In the genomic region with DNA sequence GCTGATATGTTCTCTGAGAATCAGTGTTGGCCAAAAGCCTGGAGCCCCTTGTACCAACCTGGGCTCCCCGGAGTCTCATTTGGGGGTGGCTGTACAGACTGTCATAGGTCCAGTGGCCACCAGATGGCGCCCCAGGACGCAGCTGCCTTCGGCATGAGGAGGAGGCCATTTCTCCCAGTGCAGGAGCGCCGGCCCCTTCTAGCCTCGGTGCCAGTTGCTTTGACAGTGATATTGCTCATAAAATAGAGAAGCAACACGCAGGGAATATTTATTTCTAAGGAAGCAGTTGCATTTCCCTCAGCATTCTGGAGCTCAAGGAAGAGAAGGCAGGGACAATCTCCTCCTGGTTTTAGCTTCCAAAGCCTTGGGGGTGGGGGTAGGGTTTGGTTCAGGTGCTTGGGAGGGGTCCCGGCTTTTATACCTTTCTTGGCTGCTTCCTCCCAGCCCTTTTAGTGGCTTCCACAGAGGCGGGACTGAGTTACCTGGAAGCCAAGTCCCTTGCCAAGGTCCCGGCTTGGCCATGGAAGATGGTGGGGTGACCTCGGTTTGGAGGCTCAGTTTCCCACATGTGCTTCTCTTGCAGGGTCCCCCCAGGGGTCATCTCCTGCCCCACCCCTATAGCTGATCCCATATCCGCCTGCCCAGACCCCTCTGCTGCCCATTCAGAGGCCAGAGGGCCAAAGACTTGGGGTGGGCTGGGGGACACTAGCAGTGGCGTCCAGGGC, we compare ENCODE assay signal across 8 cellular contexts.
DNase-seq lines count a peak whose midpoint lies in the region; ATAC-seq and TF ChIP-seq lines count a peak whose summit lies in the region.

No MANE protein-coding gene starts in this region.

- H3K4me1 ChIP-seq in DOHH2 (ENCODE audit: control insufficient read depth, low read length) (no peaks in the 10 kb centered on the region), heart right ventricle (peaks cover 0 to 15% (median 8%) of the 10 kb centered on the region in 9 donors)

- H3K27ac ChIP-seq in DOHH2 (ENCODE audit: low read depth, low read length) (no peak overlapping the region), heart right ventricle (no peak overlapping the region)

- H3K27me3 ChIP-seq in DOHH2 (ENCODE audit: control insufficient read depth, low read length), result no peaks in the 10 kb centered on the region
- H3K27me3 ChIP-seq in heart right ventricle, result peaks cover 0 to 4% (median 0%) of the 10 kb centered on the region in 7 donors

- intact Hi-C loops in heart right ventricle (cut with DNase I), result loop anchor here (1.0 to 10.0 kb wide), 21 partner anchors 105 to 748 kb away; a partner anchor contains a TSS

- no peaks in the 10 kb centered on the region; the same call in 1 of the 2 replicates for H3K9me3 Mint-ChIP-seq in HFFc6
- no peaks in the 10 kb centered on the region for H3K9me3 Mint-ChIP-seq in activated naive CD8-positive, alpha-beta T cell treated with anti-CD3 and anti-CD28 coated beads, Interleukin-2, amount 50 U/mL, for 24 hours

- ATAC-seq in activated naive CD8-positive, alpha-beta T cell treated with anti-CD3 and anti-CD28 coated beads, Interleukin-2, amount 50 U/mL, for 24 hours, result peak; percentile 84
- ATAC-seq in heart right ventricle (peak; percentile 90 to 95 (median 94)), HG03108 (IDR thresholded peaks at IDR 0.05; ENCODE audit: unreplicated experiment) (no peak)

- no peaks in the 10 kb centered on the region for H4K20me1 ChIP-seq in DOHH2 (ENCODE audit: control insufficient read depth, insufficient read depth, low read depth, low read length)

- no peaks in the 10 kb centered on the region for H3F3A ChIP-seq in DOHH2 (ENCODE audit: control insufficient read depth, insufficient read depth)

- H3K9me2 ChIP-seq in DOHH2 (replicated peaks; ENCODE audit: control insufficient read depth, low read length), result no peaks in the 10 kb centered on the region

- 28 to 35% methylated on average over 14 of the region's 14 CpGs for WGBS in heart right ventricle, 2 donors

- TF ChIP-seq CTCF in DOHH2 (IDR thresholded peaks at IDR 0.05; ENCODE audit: low read depth, low read length, poor library complexity, severe bottlenecking) (peak; percentile 94), HFFc6 (IDR thresholded peaks at IDR 0.05) (peak; percentile 98), heart right ventricle (IDR thresholded peaks at IDR 0.05) (peak; percentile 95 to 99 (median 98))

- H3K36me3 ChIP-seq in DOHH2 (ENCODE audit: control insufficient read depth, low read length) (no peaks in the 10 kb centered on the region), heart right ventricle (no peaks in the 10 kb centered on the region)

- no peak overlapping the region for H3K4me2 ChIP-seq in DOHH2 (ENCODE audit: low read length)

- H3K9me3 ChIP-seq in DOHH2 (ENCODE audit: control insufficient read depth, insufficient read depth, low read length) (no peaks in the 10 kb centered on the region), heart right ventricle (no peaks in the 10 kb centered on the region)

- H3K27me3 Mint-ChIP-seq in HFFc6 (ENCODE audit: insufficient read depth), result peaks cover 11% of the 10 kb centered on the region
- H3K27me3 Mint-ChIP-seq in activated naive CD8-positive, alpha-beta T cell treated with anti-CD3 and anti-CD28 coated beads, Interleukin-2, amount 50 U/mL, for 24 hours, result no peaks in the 10 kb centered on the region

- H3K27ac Mint-ChIP-seq in HFFc6, result no peak overlapping the region
- H3K27ac Mint-ChIP-seq in activated naive CD8-positive, alpha-beta T cell treated with anti-CD3 and anti-CD28 coated beads, Interleukin-2, amount 50 U/mL, for 24 hours, result no peak overlapping the region

- DNase-seq in HFFc6, result peak; percentile 64
- DNase-seq in NCI-H146 (lab: John Stamatoyannopoulos, UW), result peak; percentile 77
- DNase-seq in SW480 (ENCODE audit: low spot score), result peak; percentile 72
- peak; percentile 91 for DNase-seq in activated naive CD8-positive, alpha-beta T cell treated with anti-CD3 and anti-CD28 coated beads, Interleukin-2, amount 50 U/mL, for 24 hours
- peak; percentile 85 to 90 for DNase-seq in heart right ventricle
- DNase-seq in putamen (ENCODE audit: low spot score), result peak; percentile 65

- no peak overlapping the region for H3K4me3 ChIP-seq in DOHH2 (ENCODE audit: low read length)
- no peak overlapping the region for H3K4me3 ChIP-seq in heart right ventricle

- H3K79me2 ChIP-seq in DOHH2 (ENCODE audit: control insufficient read depth, low read length), result no peaks in the 10 kb centered on the region

- H3K4me3 Mint-ChIP-seq in HFFc6, result no peak overlapping the region
- no peak overlapping the region for H3K4me3 Mint-ChIP-seq in activated naive CD8-positive, alpha-beta T cell treated with anti-CD3 and anti-CD28 coated beads, Interleukin-2, amount 50 U/mL, for 24 hours

- no peaks in the 10 kb centered on the region for H3K36me3 Mint-ChIP-seq in HFFc6 (ENCODE audit: low read depth)
- H3K36me3 Mint-ChIP-seq in activated naive CD8-positive, alpha-beta T cell treated with anti-CD3 and anti-CD28 coated beads, Interleukin-2, amount 50 U/mL, for 24 hours (ENCODE audit: low read depth), result no peaks in the 10 kb centered on the region

- H3K4me1 Mint-ChIP-seq in HFFc6 (ENCODE audit: low read depth), result no peaks in the 10 kb centered on the region
- peaks cover 3% of the 10 kb centered on the region for H3K4me1 Mint-ChIP-seq in activated naive CD8-positive, alpha-beta T cell treated with anti-CD3 and anti-CD28 coated beads, Interleukin-2, amount 50 U/mL, for 24 hours
